11 cellular contexts compared by ENCODE assay signal in genomic region chr7:158325530-158326381, GRCh38.
DNase-seq lines count a peak whose midpoint lies in the region; ATAC-seq and TF ChIP-seq lines count a peak whose summit lies in the region.
"Had no signal": no experiment of that assay in that cellular context is flagged by ENCODE, and none has a peak within 500 bp of the region (broad histone marks: within the 10 kb centered on the region; RNA-seq: fewer than 3 reads in every experiment).

No MANE protein-coding gene starts in this region.

- POLR2A ChIA-PET in RWPE1 (lab: Yijun Ruan, JAX; ENCODE audit: low non-redundant PET): no interaction called here

- no peaks in the 10 kb centered on the region for H4K20me1 ChIP-seq in GM23248 (ENCODE audit: insufficient read depth)

- in situ Hi-C loops in GM23248 (cut with MboI): no loop called here

- H3K27me3 Mint-ChIP-seq in type B pancreatic cell: peaks cover 3% of the 10 kb centered on the region

- ATAC-seq in HG02938 (IDR thresholded peaks at IDR 0.05; ENCODE audit: unreplicated experiment): no peak
- ATAC-seq in GM19455 (IDR thresholded peaks at IDR 0.05; ENCODE audit: unreplicated experiment): no peak
- ATAC-seq: natural killer cell had no signal

- H2AFZ ChIP-seq in GM23248: no peak overlapping the region

- no peak overlapping the region for H3K9ac ChIP-seq in GM23248

- no peaks in the 10 kb centered on the region for H3K36me3 ChIP-seq in GM23248 (ENCODE audit: low read depth)
- H3K36me3 ChIP-seq: Peyer's patch had no signal

- 14 to 17% methylated on average over 27 of the region's 27 CpGs for WGBS in GM23248 (ENCODE audit: low coverage in 1 of 2, low lambda C conversion rate in 2 of 2, missing lambda C conversion rate in 2 of 2), 2 experiments

- H3F3A ChIP-seq in GM23248 (ENCODE audit: insufficient read depth): no peaks in the 10 kb centered on the region

- no peaks in the 10 kb centered on the region for H3K36me3 Mint-ChIP-seq in type B pancreatic cell
- H3K36me3 Mint-ChIP-seq: natural killer cell had no signal

- H3K4me3 ChIP-seq in GM23248: no peak overlapping the region
- H3K4me3 ChIP-seq: Peyer's patch had no signal

- peak; percentile 59 to 64 for DNase-seq in SHP77 (lab: John Stamatoyannopoulos, UW)
- DNase-seq in SHP77 treated with DMSO at 0.1 percent for 48 hours (lab: John Stamatoyannopoulos, UW): no peak
- DNase-seq in RWPE1 (ENCODE audit: low spot score): peak; percentile 26
- DNase-seq in iris pigment epithelial cell (ENCODE audit: low read depth): peak; percentile 26
- peak; percentile 78 for DNase-seq in type B pancreatic cell (ENCODE audit: extremely low spot score, unreplicated experiment)
- DNase-seq in GM23248: no peak
- DNase-seq: ACHN, natural killer cell, Peyer's patch had no signal

- H3K9me3 Mint-ChIP-seq in type B pancreatic cell: no peaks in the 10 kb centered on the region

- H3K9me2 ChIP-seq in GM23248 (ENCODE audit: insufficient read depth): no peaks in the 10 kb centered on the region

- H3K79me2 ChIP-seq in GM23248 (ENCODE audit: insufficient read depth): no peaks in the 10 kb centered on the region

- H3K9me3 ChIP-seq in GM23248 (ENCODE audit: low read depth): no peaks in the 10 kb centered on the region
- H3K9me3 ChIP-seq: Peyer's patch had no signal

- H3K27ac Mint-ChIP-seq in type B pancreatic cell: peak overlapping the region; percentile 51
- H3K27ac Mint-ChIP-seq: natural killer cell had no signal

- no peaks in the 10 kb centered on the region for H3K4me1 ChIP-seq in GM23248 (ENCODE audit: insufficient read depth)
- H3K4me1 ChIP-seq: Peyer's patch had no signal

- CTCF ChIA-PET in RWPE1 (lab: Yijun Ruan, JAX): interaction anchor here (1.0 kb wide), 1 partner anchor 270 kb away, joined by 4 read pairs; no protein-coding TSS in a partner anchor

- TF ChIP-seq CTCF in RWPE1 (conservative IDR thresholded peaks at IDR 0.05; ENCODE audit: low read depth): no peak
- TF ChIP-seq CTCF in type B pancreatic cell (conservative IDR thresholded peaks at IDR 0.05): peak; percentile 83

- peaks cover 10% of the 10 kb centered on the region for H3K4me1 Mint-ChIP-seq in type B pancreatic cell (ENCODE audit: unreplicated experiment)

- no peak overlapping the region for H3K4me2 ChIP-seq in GM23248 (ENCODE audit: unreplicated experiment)

- H3K4me3 Mint-ChIP-seq in type B pancreatic cell: peak overlapping the region; percentile 52
- H3K4me3 Mint-ChIP-seq: natural killer cell had no signal

- H3K27ac ChIP-seq in RWPE1: no peak overlapping the region
- H3K27ac ChIP-seq in GM23248: no peak overlapping the region
- H3K27ac ChIP-seq: Peyer's patch had no signal

- H3K27me3 ChIP-seq in GM23248 (replicated peaks; ENCODE audit: insufficient read depth): no peaks in the 10 kb centered on the region
- H3K27me3 ChIP-seq: Peyer's patch had no signal

Comparison
In these comparisons a context has a peak if more than half of its experiments do, and no peak if none do; other contexts are left out.
1. DNase-seq: peak in SHP77 (2 of 2), RWPE1 (single experiment), iris pigment epithelial cell (single experiment) and type B pancreatic cell (single experiment); none in SHP77 treated with DMSO at 0.1 percent for 48 hours (single experiment) and GM23248 (single experiment).